33 cellular contexts compared by ENCODE assay signal in genomic region chr6:116468293-116468692, GRCh38. TPM values are rescaled to one million over a fixed set of nuclear protein-coding genes. Genes with fewer than 3 reads are reported as not detected.
"Had no signal": no experiment of that assay in that cellular context is flagged by ENCODE, and none has a peak within 500 bp of the region (broad histone marks: within the 10 kb centered on the region; RNA-seq: fewer than 3 reads in every experiment).

No MANE protein-coding gene starts in this region.

- H3K27ac Mint-ChIP-seq: activated CD4-positive, alpha-beta T cell treated with anti-CD3 and anti-CD28 coated beads for 36 hours; activated CD8-positive, alpha-beta memory T cell treated with anti-CD3 and anti-CD28 coated beads, Interleukin-2, amount 10 ng/mL, durations not matched to agents 7 days and 5 days; activated CD8-positive, alpha-beta T cell treated with anti-CD3 and anti-CD28 coated beads, Interleukin-2, amount 10 ng/mL, durations not matched to agents 7 days and 5 days; activated naive CD8-positive, alpha-beta T cell treated with anti-CD3 and anti-CD28 coated beads, Interleukin-2, amount 10 ng/mL, durations not matched to agents 7 days and 5 days; activated T-cell treated with anti-CD3 and anti-CD28 coated beads, Interleukin-2, amount 50 U/mL, for 72 hours; brain; stimulated activated effector memory CD8-positive, alpha-beta T cell treated with anti-CD3 and anti-CD28 coated beads, Interleukin-12 subunit alpha, Interleukin-12 subunit beta, amount 100 ng/mL, for 72 hours; stimulated activated naive CD8-positive, alpha-beta T cell treated with anti-CD3 and anti-CD28 coated beads, Interleukin-15, amount 100 ng/mL, for 72 hours; T-helper 17 cell; type B pancreatic cell had no signal

- H3K36me3 Mint-ChIP-seq: brain; stimulated activated effector memory CD8-positive, alpha-beta T cell treated with anti-CD3 and anti-CD28 coated beads, Interleukin-12 subunit alpha, Interleukin-12 subunit beta, amount 100 ng/mL, for 72 hours; type B pancreatic cell had no signal

- ATAC-seq: activated CD4-positive, alpha-beta T cell treated with anti-CD3 and anti-CD28 coated beads for 36 hours; activated CD8-positive, alpha-beta memory T cell treated with anti-CD3 and anti-CD28 coated beads, Interleukin-2, amount 10 ng/mL, durations not matched to agents 7 days and 5 days; activated CD8-positive, alpha-beta T cell treated with anti-CD3 and anti-CD28 coated beads, Interleukin-2, amount 10 ng/mL, durations not matched to agents 7 days and 5 days; activated T-cell treated with anti-CD3 and anti-CD28 coated beads, Interleukin-2, amount 50 U/mL, for 72 hours; esophagus mucosa; pancreas; stimulated activated effector memory CD8-positive, alpha-beta T cell treated with anti-CD3 and anti-CD28 coated beads, Interleukin-12 subunit alpha, Interleukin-12 subunit beta, amount 100 ng/mL, for 72 hours; stimulated activated naive CD8-positive, alpha-beta T cell treated with anti-CD3 and anti-CD28 coated beads, Interleukin-15, amount 100 ng/mL, for 72 hours had no signal

- H3K4me1 Mint-ChIP-seq: neural crest cell; stimulated activated naive CD8-positive, alpha-beta T cell treated with anti-CD3 and anti-CD28 coated beads, Interleukin-15, amount 100 ng/mL, for 72 hours had no signal

- H3K9me3 Mint-ChIP-seq: activated naive CD8-positive, alpha-beta T cell treated with anti-CD3 and anti-CD28 coated beads, Interleukin-2, amount 10 ng/mL, durations not matched to agents 7 days and 5 days; activated T-cell treated with anti-CD3 and anti-CD28 coated beads, Interleukin-2, amount 50 U/mL, for 72 hours; naive thymus-derived CD4-positive, alpha-beta T cell; neural crest cell; stimulated activated effector memory CD8-positive, alpha-beta T cell treated with anti-CD3 and anti-CD28 coated beads, Interleukin-12 subunit alpha, Interleukin-12 subunit beta, amount 100 ng/mL, for 72 hours; stimulated activated naive CD8-positive, alpha-beta T cell treated with anti-CD3 and anti-CD28 coated beads, Interleukin-15, amount 100 ng/mL, for 72 hours had no signal

- H3K4me3 ChIP-seq: ascending aorta, cardiac muscle cell, coronary artery, pancreas, prostate gland, sigmoid colon had no signal

- DNase-seq: activated CD4-positive, alpha-beta T cell treated with anti-CD3 and anti-CD28 coated beads for 36 hours; activated CD4-positive, CD25-positive, alpha-beta regulatory T cell; activated CD8-positive, alpha-beta memory T cell treated with anti-CD3 and anti-CD28 coated beads, Interleukin-2, amount 10 ng/mL, durations not matched to agents 7 days and 5 days; activated CD8-positive, alpha-beta T cell treated with anti-CD3 and anti-CD28 coated beads, Interleukin-2, amount 10 ng/mL, durations not matched to agents 7 days and 5 days; activated effector memory CD4-positive, alpha-beta T cell treated with Interleukin-2 at 50 U/mL for 16 hours; activated naive CD4-positive, alpha-beta T cell treated with Interleukin-2 at 50 U/mL for 16 hours; activated naive CD8-positive, alpha-beta T cell treated with anti-CD3 and anti-CD28 coated beads, Interleukin-2, amount 10 ng/mL, durations not matched to agents 7 days and 5 days; activated T-cell treated with anti-CD3 and anti-CD28 coated beads for 4 hours; activated T-cell treated with anti-CD3 and anti-CD28 coated beads, Interleukin-2, amount 50 U/mL, for 72 hours; foreskin melanocyte; kidney glomerular epithelial cell; midbrain; naive thymus-derived CD4-positive, alpha-beta T cell; nucleus accumbens; pancreas; retina; sigmoid colon; small intestine; stimulated activated CD4-positive, alpha-beta T cell treated with anti-CD3 and anti-CD28 coated beads, Interleukin-4, amount 100 ng/mL, for 24 hours; stimulated activated naive CD8-positive, alpha-beta T cell treated with anti-CD3 and anti-CD28 coated beads, Interleukin-15, amount 100 ng/mL, for 72 hours; substantia nigra; T-helper 17 cell; T1000 had no signal

- H3K4me3 Mint-ChIP-seq: activated CD4-positive, alpha-beta T cell treated with anti-CD3 and anti-CD28 coated beads for 36 hours; activated CD8-positive, alpha-beta memory T cell treated with anti-CD3 and anti-CD28 coated beads, Interleukin-2, amount 10 ng/mL, durations not matched to agents 7 days and 5 days; activated CD8-positive, alpha-beta T cell treated with anti-CD3 and anti-CD28 coated beads, Interleukin-2, amount 10 ng/mL, durations not matched to agents 7 days and 5 days; activated naive CD8-positive, alpha-beta T cell treated with anti-CD3 and anti-CD28 coated beads, Interleukin-2, amount 10 ng/mL, durations not matched to agents 7 days and 5 days; activated T-cell treated with anti-CD3 and anti-CD28 coated beads, Interleukin-2, amount 50 U/mL, for 72 hours; brain; naive thymus-derived CD4-positive, alpha-beta T cell; neural crest cell; stimulated activated effector memory CD8-positive, alpha-beta T cell treated with anti-CD3 and anti-CD28 coated beads, Interleukin-12 subunit alpha, Interleukin-12 subunit beta, amount 100 ng/mL, for 72 hours; stimulated activated naive CD8-positive, alpha-beta T cell treated with anti-CD3 and anti-CD28 coated beads, Interleukin-15, amount 100 ng/mL, for 72 hours; T-helper 17 cell; type B pancreatic cell had no signal

RNA-seq across cellular contexts. Expression of gene CALHM6, which starts 7.1 kb away (rescaled TPM):
- total RNA-seq: ascending aorta, cardiac muscle cell, endothelial cell of umbilical vein had no signal

RNA-seq across cellular contexts. Expression of gene CALHM5, which starts 43.1 kb away (rescaled TPM):
- total RNA-seq: activated CD4-positive, alpha-beta T cell treated with anti-CD3 and anti-CD28 coated beads for 36 hours; activated CD8-positive, alpha-beta memory T cell treated with anti-CD3 and anti-CD28 coated beads, Interleukin-2, amount 10 ng/mL, durations not matched to agents 7 days and 5 days; activated CD8-positive, alpha-beta T cell treated with anti-CD3 and anti-CD28 coated beads, Interleukin-2, amount 10 ng/mL, durations not matched to agents 7 days and 5 days; activated naive CD8-positive, alpha-beta T cell treated with anti-CD3 and anti-CD28 coated beads, Interleukin-2, amount 10 ng/mL, durations not matched to agents 7 days and 5 days; activated T-cell treated with anti-CD3 and anti-CD28 coated beads, Interleukin-2, amount 50 U/mL, for 72 hours; cardiac muscle cell; naive thymus-derived CD4-positive, alpha-beta T cell had no signal
